Comparison of ENCODE assay signal across 28 cellular contexts in genomic region chr9:116020801-116021200, GRCh38.
DNase-seq lines count a peak whose midpoint lies in the region; ATAC-seq lines count a peak whose summit lies in the region.
"Had no signal": no experiment of that assay in that cellular context is flagged by ENCODE, and none has a peak within 500 bp of the region (broad histone marks: within the 10 kb centered on the region; RNA-seq: fewer than 3 reads in every experiment).

No MANE protein-coding gene starts in this region.

- DNase-seq in DMS53 (lab: John Stamatoyannopoulos, UW) (peak; percentile 53), M059J (ENCODE audit: low read depth) (peak; percentile 71), mesendoderm (peak; percentile 49), NCI-H1417 treated with DMSO at 0.1 percent for 48 hours (lab: John Stamatoyannopoulos, UW) (no peak)
- no peak for DNase-seq in activated CD4-positive, alpha-beta T cell treated with anti-CD3 and anti-CD28 coated beads for 36 hours
- DNase-seq: activated CD8-positive, alpha-beta T cell treated with anti-CD3 and anti-CD28 coated beads, Interleukin-2, amount 10 ng/mL, durations not matched to agents 7 days and 5 days; activated effector memory CD4-positive, alpha-beta T cell treated with Interleukin-2 at 50 U/mL for 16 hours; activated naive CD8-positive, alpha-beta T cell treated with anti-CD3 and anti-CD28 coated beads for 36 hours; activated T-cell treated with anti-CD3 and anti-CD28 coated beads for 4 hours; central memory CD4-positive, alpha-beta T cell; GM23248; HFFc6; NCI-H1105 treated with DMSO at 0.1 percent for 48 hours; NCI-H2029 treated with DMSO at 0.1 percent for 48 hours; NCI-H774; pancreas; right cardiac atrium; stimulated activated CD4-positive, alpha-beta T cell treated with anti-CD3 and anti-CD28 coated beads, Interleukin-4, amount 100 ng/mL, for 24 hours; T-helper 17 cell; upper lobe of left lung had no signal

- no peaks in the 10 kb centered on the region for H3K27me3 ChIP-seq in mesendoderm (ENCODE audit: insufficient read depth, low read length, poor library complexity)
- H3K27me3 ChIP-seq: pancreas, upper lobe of left lung had no signal

- no peak overlapping the region for H3K27ac ChIP-seq in mesendoderm (ENCODE audit: low read depth, low read length)
- H3K27ac ChIP-seq: GM23248, pancreas, upper lobe of left lung had no signal

- no peaks in the 10 kb centered on the region for H3K79me1 ChIP-seq in mesendoderm (ENCODE audit: low read length)

- H4K8ac ChIP-seq in mesendoderm (ENCODE audit: low read depth, low read length): no peak overlapping the region

- H3K79me2 ChIP-seq in mesendoderm (ENCODE audit: control insufficient read depth, insufficient read depth, low read length): no peaks in the 10 kb centered on the region

- no peak overlapping the region for H3K18ac ChIP-seq in mesendoderm (ENCODE audit: low read length)

- ATAC-seq in esophagus mucosa (peak; percentile 44), GM19324 (IDR thresholded peaks at IDR 0.05; ENCODE audit: low FRiP score, unreplicated experiment) (no peak), GM19452 (IDR thresholded peaks at IDR 0.05; ENCODE audit: unreplicated experiment) (no peak)
- ATAC-seq in activated CD4-positive, alpha-beta T cell treated with anti-CD3 and anti-CD28 coated beads for 36 hours: no peak
- ATAC-seq: activated CD8-positive, alpha-beta T cell treated with anti-CD3 and anti-CD28 coated beads, Interleukin-2, amount 10 ng/mL, durations not matched to agents 7 days and 5 days; pancreas; right cardiac atrium; stimulated activated effector memory CD8-positive, alpha-beta T cell treated with anti-CD3 and anti-CD28 coated beads, Interleukin-12 subunit alpha, Interleukin-12 subunit beta, amount 100 ng/mL, for 72 hours; T-helper 17 cell had no signal

- H3K9me3 Mint-ChIP-seq in activated CD4-positive, alpha-beta T cell treated with anti-CD3 and anti-CD28 coated beads for 36 hours (ENCODE audit: low read depth): peaks cover 3% of the 10 kb centered on the region
- H3K9me3 Mint-ChIP-seq: HFFc6 had no signal

- H3K4ac ChIP-seq in mesendoderm (ENCODE audit: low read depth, low read length): no peak overlapping the region

- H3K27me3 Mint-ChIP-seq in activated CD4-positive, alpha-beta T cell treated with anti-CD3 and anti-CD28 coated beads for 36 hours: no peaks in the 10 kb centered on the region
- H3K27me3 Mint-ChIP-seq: activated naive CD8-positive, alpha-beta T cell treated with anti-CD3 and anti-CD28 coated beads for 36 hours; dendritic cell treated with granulocyte-macrophage colony-stimulating factor and Interleukin-4, amounts not matched to agents 40 ng/mL and 50 ng/mL, for 4 days; T-helper 17 cell had no signal

- no peak overlapping the region for H3K27ac Mint-ChIP-seq in activated CD4-positive, alpha-beta T cell treated with anti-CD3 and anti-CD28 coated beads for 36 hours
- H3K27ac Mint-ChIP-seq: activated CD8-positive, alpha-beta T cell treated with anti-CD3 and anti-CD28 coated beads, Interleukin-2, amount 10 ng/mL, durations not matched to agents 7 days and 5 days; activated naive CD8-positive, alpha-beta T cell treated with anti-CD3 and anti-CD28 coated beads for 36 hours; CD14-positive monocyte; dendritic cell treated with granulocyte-macrophage colony-stimulating factor and Interleukin-4, amounts not matched to agents 40 ng/mL and 50 ng/mL, for 4 days; HFFc6; stimulated activated effector memory CD8-positive, alpha-beta T cell treated with anti-CD3 and anti-CD28 coated beads, Interleukin-12 subunit alpha, Interleukin-12 subunit beta, amount 100 ng/mL, for 72 hours; T-helper 17 cell had no signal

- no peak overlapping the region for H4K5ac ChIP-seq in mesendoderm (ENCODE audit: low read length)

- no peak overlapping the region for H3K56ac ChIP-seq in mesendoderm (ENCODE audit: low read length)

- no peak overlapping the region for H3K9ac ChIP-seq in mesendoderm (ENCODE audit: low read length)
- H3K9ac ChIP-seq: GM23248 had no signal

- POLR2A ChIA-PET in activated CD4-positive, alpha-beta T cell treated with anti-CD3 and anti-CD28 coated beads for 36 hours (lab: Charles Lee): no interaction called here

- no peak overlapping the region for H2BK15ac ChIP-seq in mesendoderm (replicated peaks; ENCODE audit: low read depth)

- no peak overlapping the region for H3K4me3 ChIP-seq in mesendoderm (ENCODE audit: low read length)
- H3K4me3 ChIP-seq: GM23248, lung, pancreas, upper lobe of left lung had no signal

- no peak overlapping the region for H3K23ac ChIP-seq in mesendoderm (ENCODE audit: low read length)

- CTCF ChIA-PET in activated CD4-positive, alpha-beta T cell treated with anti-CD3 and anti-CD28 coated beads for 36 hours (lab: Charles Lee): no interaction called here

- H3K36me3 ChIP-seq in mesendoderm (ENCODE audit: control insufficient read depth, insufficient read depth, low read length): no peaks in the 10 kb centered on the region
- H3K36me3 ChIP-seq: pancreas, upper lobe of left lung had no signal

- H2BK5ac ChIP-seq in mesendoderm (ENCODE audit: low read length): no peak overlapping the region

- no peaks in the 10 kb centered on the region for H3K4me1 Mint-ChIP-seq in activated CD4-positive, alpha-beta T cell treated with anti-CD3 and anti-CD28 coated beads for 36 hours
- H3K4me1 Mint-ChIP-seq: activated naive CD8-positive, alpha-beta T cell treated with anti-CD3 and anti-CD28 coated beads for 36 hours; CD14-positive monocyte; neural crest cell; stimulated activated effector memory CD8-positive, alpha-beta T cell treated with anti-CD3 and anti-CD28 coated beads, Interleukin-12 subunit alpha, Interleukin-12 subunit beta, amount 100 ng/mL, for 72 hours; T-helper 17 cell had no signal

- H3K36me3 Mint-ChIP-seq in activated CD4-positive, alpha-beta T cell treated with anti-CD3 and anti-CD28 coated beads for 36 hours (ENCODE audit: low read depth): no peaks in the 10 kb centered on the region
- H3K36me3 Mint-ChIP-seq: activated naive CD8-positive, alpha-beta T cell treated with anti-CD3 and anti-CD28 coated beads for 36 hours; CD14-positive monocyte; stimulated activated effector memory CD8-positive, alpha-beta T cell treated with anti-CD3 and anti-CD28 coated beads, Interleukin-12 subunit alpha, Interleukin-12 subunit beta, amount 100 ng/mL, for 72 hours had no signal

- H2AK5ac ChIP-seq in mesendoderm (ENCODE audit: low read length): no peak overlapping the region

- intact Hi-C loops in activated CD4-positive, alpha-beta T cell treated with anti-CD3 and anti-CD28 coated beads for 36 hours (cut with DNase I, micrococcal nuclease): no loop called here

- H3K4me2 ChIP-seq in mesendoderm (ENCODE audit: low read length): no peak overlapping the region

- no peaks in the 10 kb centered on the region for H3K4me1 ChIP-seq in mesendoderm (ENCODE audit: control insufficient read depth, low read depth, low read length)
- H3K4me1 ChIP-seq: pancreas, upper lobe of left lung had no signal

- H3K4me3 Mint-ChIP-seq in activated CD4-positive, alpha-beta T cell treated with anti-CD3 and anti-CD28 coated beads for 36 hours: no peak overlapping the region
- H3K4me3 Mint-ChIP-seq: activated CD8-positive, alpha-beta T cell treated with anti-CD3 and anti-CD28 coated beads, Interleukin-2, amount 10 ng/mL, durations not matched to agents 7 days and 5 days; activated naive CD8-positive, alpha-beta T cell treated with anti-CD3 and anti-CD28 coated beads for 36 hours; CD14-positive monocyte; dendritic cell treated with granulocyte-macrophage colony-stimulating factor and Interleukin-4, amounts not matched to agents 40 ng/mL and 50 ng/mL, for 4 days; HFFc6; neural crest cell; stimulated activated effector memory CD8-positive, alpha-beta T cell treated with anti-CD3 and anti-CD28 coated beads, Interleukin-12 subunit alpha, Interleukin-12 subunit beta, amount 100 ng/mL, for 72 hours; T-helper 17 cell had no signal

- H2BK120ac ChIP-seq in mesendoderm (ENCODE audit: low read depth, low read length): no peak overlapping the region

Comparison
In these comparisons a context has a peak if more than half of its experiments do, and no peak if none do; other contexts are left out.
1. DNase-seq: peak in DMS53 (single experiment), M059J (single experiment) and mesendoderm (single experiment); none in activated CD4-positive, alpha-beta T cell treated with anti-CD3 and anti-CD28 coated beads for 36 hours (single experiment) and NCI-H1417 treated with DMSO at 0.1 percent for 48 hours (single experiment).